ENCODE assay signal across 30 cellular contexts in genomic region chr1:28141685-28142084, GRCh38.
"Had no signal": no experiment of that assay in that cellular context is flagged by ENCODE, and none has a peak within 500 bp of the region (broad histone marks: within the 10 kb centered on the region; RNA-seq: fewer than 3 reads in every experiment).

No MANE protein-coding gene starts in this region.

- H3K4me3 Mint-ChIP-seq: naive thymus-derived CD8-positive, alpha-beta T cell; natural killer cell treated with Interleukin-12 subunit alpha and Interleukin-12 subunit beta and Interleukin-15 and Interleukin-18, amount 100 ng/mL, for 72 hours; nephron progenitor cell; neural crest cell; stimulated activated effector memory CD8-positive, alpha-beta T cell treated with anti-CD3 and anti-CD28 coated beads, Interleukin-12 subunit alpha, Interleukin-12 subunit beta, amount 100 ng/mL, for 72 hours; stimulated activated naive B cell treated with anti-CD40 and anti-IgM and Interleukin-4, amounts not matched to agents 10 μg/mL and 1 μg/mL and 100 μg/mL, for 72 hours; stimulated activated naive CD8-positive, alpha-beta T cell treated with anti-CD3 and anti-CD28 coated beads, Interleukin-15, Interleukin-2, amounts not matched to agents 100 ng/mL and 50 ng/mL, for 24 hours had no signal

- H3K9me3 Mint-ChIP-seq: naive thymus-derived CD8-positive, alpha-beta T cell; natural killer cell treated with Interleukin-12 subunit alpha and Interleukin-12 subunit beta and Interleukin-15 and Interleukin-18, amount 100 ng/mL, for 72 hours; nephron progenitor cell; neural crest cell; stimulated activated effector memory CD8-positive, alpha-beta T cell treated with anti-CD3 and anti-CD28 coated beads, Interleukin-12 subunit alpha, Interleukin-12 subunit beta, amount 100 ng/mL, for 72 hours; stimulated activated naive CD8-positive, alpha-beta T cell treated with anti-CD3 and anti-CD28 coated beads, Interleukin-15, Interleukin-2, amounts not matched to agents 100 ng/mL and 50 ng/mL, for 24 hours had no signal

- H3K79me2 ChIP-seq: parathyroid adenoma had no signal

- ATAC-seq: naive thymus-derived CD8-positive, alpha-beta T cell; natural killer cell treated with Interleukin-12 subunit alpha and Interleukin-12 subunit beta and Interleukin-15 and Interleukin-18, amount 100 ng/mL, for 72 hours; psoas muscle; right cardiac atrium; sciatic nerve; stimulated activated effector memory CD8-positive, alpha-beta T cell treated with anti-CD3 and anti-CD28 coated beads, Interleukin-12 subunit alpha, Interleukin-12 subunit beta, amount 100 ng/mL, for 72 hours; stimulated activated naive B cell treated with anti-CD40 and anti-IgM and Interleukin-4, amounts not matched to agents 10 μg/mL and 1 μg/mL and 100 μg/mL, for 72 hours had no signal

- H2AFZ ChIP-seq: parathyroid adenoma had no signal

- H3K4me1 Mint-ChIP-seq: nephron progenitor cell, neural crest cell had no signal

- H3K27ac Mint-ChIP-seq: naive thymus-derived CD8-positive, alpha-beta T cell; nephron progenitor cell; progenitor cell of endocrine pancreas; stimulated activated effector memory CD8-positive, alpha-beta T cell treated with anti-CD3 and anti-CD28 coated beads, Interleukin-12 subunit alpha, Interleukin-12 subunit beta, amount 100 ng/mL, for 72 hours; stimulated activated naive B cell treated with anti-CD40 and anti-IgM and Interleukin-4, amounts not matched to agents 10 μg/mL and 1 μg/mL and 100 μg/mL, for 72 hours; stimulated activated naive CD8-positive, alpha-beta T cell treated with anti-CD3 and anti-CD28 coated beads, Interleukin-15, Interleukin-2, amounts not matched to agents 100 ng/mL and 50 ng/mL, for 24 hours had no signal

- DNase-seq: naive thymus-derived CD8-positive, alpha-beta T cell; nephron progenitor cell; occipital lobe; ovary; posterior cingulate gyrus; psoas muscle; right cardiac atrium; stimulated activated CD4-positive, alpha-beta T cell treated with anti-CD3 and anti-CD28 coated beads, Interleukin-12 subunit alpha, Interleukin-12 subunit beta, amount 100 ng/mL, for 4 hours; stimulated activated CD4-positive, alpha-beta T cell treated with anti-CD3 and anti-CD28 coated beads, Interleukin-1b, Interleukin-23, amount 100 ng/mL, for 48 hours; stimulated activated CD4-positive, alpha-beta T cell treated with anti-CD3 and anti-CD28 coated beads, Interleukin-4, amount 100 ng/mL, for 1 hour; stimulated activated naive B cell treated with anti-CD40 and anti-IgM and Interleukin-4, amounts not matched to agents 10 μg/mL and 1 μg/mL and 100 μg/mL, for 72 hours; stimulated activated naive CD4-positive, alpha-beta T cell treated with Interleukin-2 at 50 U/mL for 16 hours; stomach; thyroid gland; trophoblast cell; upper lobe of left lung had no signal

- H3K4me3 ChIP-seq: ovary, psoas muscle, skin epidermis, smooth muscle cell, spleen, stomach, thoracic aorta, thyroid gland, tibial nerve, upper lobe of left lung, vagina had no signal

- H3K9me3 ChIP-seq: ovary, psoas muscle, spleen, stomach, thoracic aorta, thyroid gland, tibial nerve, upper lobe of left lung, vagina had no signal

- H3K9ac ChIP-seq: parathyroid adenoma had no signal

- FAIRE-seq: urothelium cell line had no signal

- H3K4me1 ChIP-seq: parathyroid adenoma, psoas muscle, tibial nerve, vagina had no signal

- H3K36me3 Mint-ChIP-seq: naive thymus-derived CD8-positive, alpha-beta T cell; natural killer cell treated with Interleukin-12 subunit alpha and Interleukin-12 subunit beta and Interleukin-15 and Interleukin-18, amount 100 ng/mL, for 72 hours; stimulated activated naive B cell treated with anti-CD40 and anti-IgM and Interleukin-4, amounts not matched to agents 10 μg/mL and 1 μg/mL and 100 μg/mL, for 72 hours had no signal

- H3K36me3 ChIP-seq: ovary, spleen, stomach, thoracic aorta, thyroid gland, tibial nerve, upper lobe of left lung, vagina had no signal

- H3K27ac ChIP-seq: ovary, parathyroid adenoma, psoas muscle, skin epidermis, spleen, stomach, thoracic aorta, thyroid gland, tibial nerve, upper lobe of left lung, vagina had no signal

- H3K27me3 ChIP-seq: ovary, spleen, stomach, thyroid gland, tibial nerve, upper lobe of left lung, vagina had no signal

- H3K4me2 ChIP-seq: smooth muscle cell had no signal

- H3K27me3 Mint-ChIP-seq: natural killer cell treated with Interleukin-12 subunit alpha and Interleukin-12 subunit beta and Interleukin-15 and Interleukin-18, amount 100 ng/mL, for 72 hours had no signal
